In genomic region chr10:14296081-14296709, GRCh38 we compare ENCODE assay signal across 21 cellular contexts. TPM values are rescaled to one million over a fixed set of nuclear protein-coding genes. Genes with fewer than 3 reads are reported as not detected.
A peak's percentile ranks its signal among the peaks of the same experiment; 100 is the strongest.
DNase-seq lines count a peak whose midpoint lies in the region; ATAC-seq and TF ChIP-seq lines count a peak whose summit lies in the region.
"Had no signal": no experiment of that assay in that cellular context is flagged by ENCODE, and none has a peak within 500 bp of the region (broad histone marks: within the 10 kb centered on the region; RNA-seq: fewer than 3 reads in every experiment).

No MANE protein-coding gene starts in this region.

- H3K79me1 ChIP-seq in mesendoderm (ENCODE audit: low read length), result no peaks in the 10 kb centered on the region
- H3K79me1 ChIP-seq in H9 (ENCODE audit: insufficient read depth, low read depth, low read length, poor library complexity, severe bottlenecking), result no peaks in the 10 kb centered on the region

- H2BK120ac ChIP-seq in mesendoderm (ENCODE audit: low read depth, low read length), result no peak overlapping the region
- no peak overlapping the region for H2BK120ac ChIP-seq in H9 (ENCODE audit: low read depth, low read length, poor library complexity, severe bottlenecking)

- no peak overlapping the region for H2BK5ac ChIP-seq in mesendoderm (ENCODE audit: low read length)
- H2BK5ac ChIP-seq in H9 (ENCODE audit: insufficient read length, low read length), result no peak overlapping the region

- H3K9me3 Mint-ChIP-seq in Caco-2 (ENCODE audit: unreplicated experiment) (peaks cover 25% of the 10 kb centered on the region), H9 (peaks cover 16 to 18% of the 10 kb centered on the region in 2 experiments)

- no peak overlapping the region for H2AK5ac ChIP-seq in mesendoderm (ENCODE audit: low read length)
- H2AK5ac ChIP-seq in H9 (ENCODE audit: insufficient read length, low read length), result no peak overlapping the region

- H3K36me3 Mint-ChIP-seq in Caco-2 (ENCODE audit: insufficient read depth, unreplicated experiment) (no peaks in the 10 kb centered on the region), H9 (ENCODE audit: insufficient read depth in 1 of 3, low read depth in 3 of 3) (peaks cover 0 to 15% (median 4%) of the 10 kb centered on the region in 3 experiments; a peak in 4 of 7 replicates)

- peak; percentile 90 to 94 for DNase-seq in Caco-2
- peak; percentile 72 for DNase-seq in NCI-H226
- peak; percentile 1 for DNase-seq in dermis blood vessel endothelial cell
- peak; percentile 39 for DNase-seq in mesendoderm
- no peak for DNase-seq in H9
- no peak for DNase-seq in effector CD4-positive, alpha-beta T cell
- DNase-seq: activated CD4-positive, alpha-beta T cell treated with anti-CD3 and anti-CD28 coated beads, Interleukin-2, amount 50 U/mL, for 4 hours; activated T-cell treated with anti-CD3 and anti-CD28 coated beads, Interleukin-2, amount 50 U/mL, for 4 hours; cerebellar nuclear complex; HCEC 1CT; mucosa of descending colon; NCI-H1694; NCI-H446 treated with DMSO at 0.1 percent for 48 hours; occipital lobe; small intestine had no signal

- no peaks in the 10 kb centered on the region for H3K27me3 ChIP-seq in Caco-2 (replicated peaks; ENCODE audit: control insufficient read depth, insufficient read depth, low read length)
- no peaks in the 10 kb centered on the region for H3K27me3 ChIP-seq in mesendoderm (ENCODE audit: insufficient read depth, low read length, poor library complexity)
- H3K27me3 ChIP-seq in H9 (ENCODE audit: insufficient read depth, low read length), result no peaks in the 10 kb centered on the region
- H3K27me3 ChIP-seq: tibial nerve had no signal

- H3K4ac ChIP-seq in mesendoderm (ENCODE audit: low read depth, low read length) (no peak overlapping the region), H9 (ENCODE audit: low read depth, low read length) (no peak overlapping the region)

- H3K9me3 ChIP-seq in Caco-2, result peaks cover 5% of the 10 kb centered on the region
- H3K9me3 ChIP-seq in H9 (ENCODE audit: control insufficient read depth, low read depth, low read length), result no peaks in the 10 kb centered on the region
- H3K9me3 ChIP-seq: mucosa of descending colon had no signal

- H2BK12ac ChIP-seq in H9 (ENCODE audit: insufficient read length, low read depth, low read length), result no peak overlapping the region

- H3K27ac ChIP-seq in mesendoderm (ENCODE audit: low read depth, low read length), result no peak overlapping the region
- H3K27ac ChIP-seq in H9 (ENCODE audit: insufficient read length, low read depth, low read length), result no peak overlapping the region
- H3K27ac ChIP-seq: epithelial cell of prostate, tibial nerve had no signal

- TF ChIP-seq CTCF in Caco-2 (IDR thresholded peaks at IDR 0.05; ENCODE audit: insufficient read depth in 1 of 2, low read depth in 1 of 2, low read length in 1 of 2, severe bottlenecking in 1 of 2, unreplicated experiment in 1 of 2) (no peak), H9 (conservative IDR thresholded peaks at IDR 0.05) (no peak)

- H3K4me2 ChIP-seq in mesendoderm (ENCODE audit: low read length) (no peak overlapping the region), H9 (ENCODE audit: insufficient read depth, insufficient read length, low read length) (no peak overlapping the region)

- no peak overlapping the region for H4K91ac ChIP-seq in H9 (ENCODE audit: insufficient read length, low read depth, low read length)

- intact Hi-C loops in Caco-2 (cut with micrococcal nuclease; ENCODE audit: unreplicated experiment), result loop anchor here (1.0 to 2.0 kb wide), 3 partner anchors 36 to 111 kb away; no protein-coding TSS in a partner anchor

- no peaks in the 10 kb centered on the region for H3K36me3 ChIP-seq in Caco-2 (ENCODE audit: control insufficient read depth, insufficient read depth, low read length)
- H3K36me3 ChIP-seq in mesendoderm (ENCODE audit: control insufficient read depth, insufficient read depth, low read length), result no peaks in the 10 kb centered on the region
- H3K36me3 ChIP-seq: tibial nerve had no signal

- no peak overlapping the region for H2BK15ac ChIP-seq in mesendoderm (replicated peaks; ENCODE audit: low read depth)
- H2BK15ac ChIP-seq in H9 (ENCODE audit: low read depth, low read length), result no peak overlapping the region

- no peak overlapping the region for H3K14ac ChIP-seq in H9 (ENCODE audit: insufficient read depth, low read length)

- H3K18ac ChIP-seq in mesendoderm (ENCODE audit: low read length) (no peak overlapping the region), H9 (ENCODE audit: insufficient read length, low read depth, low read length) (no peak overlapping the region)

- H3K27me3 Mint-ChIP-seq in Caco-2 (ENCODE audit: insufficient read depth, unreplicated experiment), result no peaks in the 10 kb centered on the region
- no peaks in the 10 kb centered on the region for H3K27me3 Mint-ChIP-seq in H9 (ENCODE audit: low read depth)

- H3T11ph ChIP-seq in H9 (ENCODE audit: low read length), result no peak overlapping the region

- no peak overlapping the region for H3K23ac ChIP-seq in mesendoderm (ENCODE audit: low read length)
- no peak overlapping the region for H3K23ac ChIP-seq in H9 (ENCODE audit: insufficient read length, low read depth, low read length)

- H3K9ac ChIP-seq in mesendoderm (ENCODE audit: low read length), result no peak overlapping the region
- H3K9ac ChIP-seq in H9 (ENCODE audit: extremely low read depth, insufficient read length, low read length), result no peak overlapping the region

- H4K20me1 ChIP-seq in H9 (ENCODE audit: control insufficient read depth, insufficient read depth, insufficient read length), result no peaks in the 10 kb centered on the region

- CTCF ChIA-PET in Caco-2 (lab: Charles Lee), result interaction anchor here (0.6 to 1.1 kb wide), 4 partner anchors 33 to 111 kb away, joined by 3 to 7 read pairs (median 4); no protein-coding TSS in a partner anchor

- H3K79me2 ChIP-seq in mesendoderm (ENCODE audit: control insufficient read depth, insufficient read depth, low read length) (no peaks in the 10 kb centered on the region), H9 (ENCODE audit: insufficient read depth, low read length) (no peaks in the 10 kb centered on the region)

- peaks cover 25% of the 10 kb centered on the region for H3K4me1 Mint-ChIP-seq in Caco-2 (ENCODE audit: low read depth, unreplicated experiment)
- H3K4me1 Mint-ChIP-seq in H9, result peaks cover 0 to 5% of the 10 kb centered on the region in 2 experiments; a peak in 1 of 4 replicates

- H3K56ac ChIP-seq in mesendoderm (ENCODE audit: low read length) (no peak overlapping the region), H9 (ENCODE audit: insufficient read length, low read depth, low read length) (no peak overlapping the region)

- H3K4me3 Mint-ChIP-seq in Caco-2 (ENCODE audit: unreplicated experiment) (peak overlapping the region; percentile 38), H9 (no peak overlapping the region)
- H3K4me3 Mint-ChIP-seq: activated naive CD8-positive, alpha-beta T cell; activated T-cell treated with anti-CD3 and anti-CD28 coated beads, Interleukin-2, amount 50 U/mL, for 4 hours had no signal

- H3K27ac Mint-ChIP-seq in Caco-2 (ENCODE audit: unreplicated experiment) (peak overlapping the region; percentile 91), H9 (no peak overlapping the region; a peak in 1 of 7 replicates)
- H3K27ac Mint-ChIP-seq: activated naive CD8-positive, alpha-beta T cell had no signal

- no peak overlapping the region for H2BK20ac ChIP-seq in H9 (ENCODE audit: low read depth, low read length, poor library complexity, severe bottlenecking)

- H3K23me2 ChIP-seq in H9 (ENCODE audit: insufficient read length, low read depth, low read length, poor library complexity, severe bottlenecking), result no peaks in the 10 kb centered on the region

- WGBS in mesendoderm (ENCODE audit: extremely low coverage, insufficient coverage, low lambda C conversion rate), result no CpG with 5 or more reads among the region's 8 CpGs
- WGBS in H9 (ENCODE audit: extremely low coverage, insufficient read length, low lambda C conversion rate), result no CpG with 5 or more reads among the region's 8 CpGs

- POLR2A ChIA-PET in Caco-2 (lab: Charles Lee), result interaction anchor here (1.3 kb wide), 1 partner anchor 111 kb away, joined by 18 read pairs; no protein-coding TSS in a partner anchor

- no peak overlapping the region for H4K8ac ChIP-seq in mesendoderm (ENCODE audit: low read depth, low read length)
- H4K8ac ChIP-seq in H9 (replicated peaks; ENCODE audit: insufficient read length, low read depth, low read length), result no peak overlapping the region

- no TSS peak for BruUV-seq in Caco-2 (replicated peaks; lab: Mats Ljungman, UMichigan)

- H2AFZ ChIP-seq in H9 (ENCODE audit: low read length), result no peak overlapping the region

- H3K4me1 ChIP-seq in Caco-2 (peaks cover 26% of the 10 kb centered on the region), mesendoderm (ENCODE audit: control insufficient read depth, low read depth, low read length) (no peaks in the 10 kb centered on the region), H9 (ENCODE audit: insufficient read depth, low read length) (no peaks in the 10 kb centered on the region)

- ATAC-seq in HG03196 (IDR thresholded peaks at IDR 0.05; ENCODE audit: unreplicated experiment) (no peak), HG02870 (IDR thresholded peaks at IDR 0.05; ENCODE audit: unreplicated experiment) (no peak)
- ATAC-seq: activated T-cell treated with anti-CD3 and anti-CD28 coated beads, Interleukin-2, amount 50 U/mL, for 4 hours; mucosa of descending colon had no signal

- no peak overlapping the region for H3K4me3 ChIP-seq in Caco-2 (ENCODE audit: low read depth, low read length)
- no peak overlapping the region for H3K4me3 ChIP-seq in mesendoderm (ENCODE audit: low read length)
- H3K4me3 ChIP-seq: mucosa of descending colon, tibial nerve had no signal

- no peak overlapping the region for H4K5ac ChIP-seq in mesendoderm (ENCODE audit: low read length)
- no peak overlapping the region for H4K5ac ChIP-seq in H9 (ENCODE audit: insufficient read length, low read depth, low read length)

RNA-seq across cellular contexts. Expression of gene FRMD4A, which starts 34.5 kb away (rescaled TPM):
- total RNA-seq in Caco-2 (2022) (50.2 and 52.1 TPM in 2 replicates), dermis blood vessel endothelial cell (42.0 and 51.8 TPM in 2 replicates), H9 (2021) (19.6 and 21.3 TPM in 2 replicates)
- 25.4 TPM for polyA plus RNA-seq in mesendoderm (2013, experiment 1 of 2)
- 32.2 TPM for polyA plus RNA-seq in mesendoderm (2013, experiment 2 of 2)
- total RNA-seq: HT-29 had no signal

Comparison
In these comparisons a context has a peak if more than half of its experiments do, and no peak if none do; other contexts are left out.
1. DNase-seq: peak in Caco-2 (2 of 2), NCI-H226 (single experiment), dermis blood vessel endothelial cell (single experiment) and mesendoderm (single experiment); none in H9 (single experiment) and effector CD4-positive, alpha-beta T cell (single experiment).